Comparison of ENCODE assay signal across 27 cellular contexts in the genomic region with DNA sequence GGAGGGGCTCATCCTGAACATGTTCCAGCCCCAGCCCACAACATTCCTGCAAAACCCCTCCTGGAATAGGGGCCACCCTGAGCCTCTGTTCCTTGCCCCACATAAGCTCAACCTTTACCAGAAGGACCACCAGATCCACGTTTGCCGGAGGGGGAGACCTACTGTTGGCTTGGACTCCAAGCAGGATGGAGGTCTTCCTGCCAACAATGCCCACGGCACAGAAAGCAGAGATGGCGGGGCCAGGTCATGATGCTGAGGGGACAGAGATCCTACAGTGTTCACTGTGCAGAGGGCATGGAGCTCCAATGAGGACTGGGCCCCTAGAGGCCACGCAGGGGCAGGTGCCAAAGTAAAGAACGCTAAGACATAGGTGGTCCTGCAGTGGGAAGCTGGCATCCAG.
"Had no signal": no experiment of that assay in that cellular context is flagged by ENCODE, and none has a peak within 500 bp of the region (broad histone marks: within the 10 kb centered on the region; RNA-seq: fewer than 3 reads in every experiment).

No MANE protein-coding gene starts in this region.

- H3K4me1 ChIP-seq: SJCRH30 had no signal

- H3K27ac Mint-ChIP-seq: activated CD4-positive, alpha-beta T cell treated with anti-CD3 and anti-CD28 coated beads, Interleukin-2, amount 10 ng/mL, durations not matched to agents 7 days and 5 days; activated CD8-positive, alpha-beta T cell treated with anti-CD3 and anti-CD28 coated beads, Interleukin-2, amount 10 ng/mL, durations not matched to agents 7 days and 5 days; activated naive CD4-positive, alpha-beta T cell treated with anti-CD3 and anti-CD28 coated beads, Interleukin-2, amount 10 ng/mL, durations not matched to agents 7 days and 5 days; activated naive CD8-positive, alpha-beta T cell; activated naive CD8-positive, alpha-beta T cell treated with anti-CD3 and anti-CD28 coated beads, Interleukin-2, amount 50 U/mL, for 24 hours; brain had no signal

- H3K4me3 ChIP-seq: K562, SJCRH30, SK-N-MC had no signal

- DNase-seq: activated CD4-positive, alpha-beta T cell treated with anti-CD3 and anti-CD28 coated beads, Interleukin-2, amount 10 ng/mL, durations not matched to agents 7 days and 5 days; activated CD4-positive, alpha-beta T cell treated with anti-CD3 and anti-CD28 coated beads, Interleukin-2, amount 50 U/mL, for 48 hours; activated CD4-positive, CD25-positive, alpha-beta regulatory T cell; activated CD8-positive, alpha-beta memory T cell treated with anti-CD3 and anti-CD28 coated beads, Interleukin-2, amount 50 U/mL, for 48 hours; activated CD8-positive, alpha-beta T cell treated with anti-CD3 and anti-CD28 coated beads, Interleukin-2, amount 10 ng/mL, durations not matched to agents 7 days and 5 days; activated effector memory CD4-positive, alpha-beta T cell treated with Interleukin-2 at 50 U/mL for 16 hours; activated naive CD4-positive, alpha-beta T cell treated with anti-CD3 and anti-CD28 coated beads, Interleukin-2, amount 10 ng/mL, durations not matched to agents 7 days and 5 days; activated naive CD8-positive, alpha-beta T cell treated with anti-CD3 and anti-CD28 coated beads, Interleukin-2, amount 50 U/mL, for 24 hours; activated T-cell treated with anti-CD3 and anti-CD28 coated beads, Interleukin-2, amount 50 U/mL, for 48 hours; anterior cingulate cortex; NCI-H1105; NCI-H1417 treated with DMSO at 0.1 percent for 48 hours; NCI-H1930; NCI-H2081 treated with DMSO at 0.1 percent for 48 hours; NCI-H226; NCI-H446 treated with DMSO at 0.1 percent for 48 hours; NCI-H524; NCI-H69; SHP77; SJCRH30; T1000; WERI-Rb-1 had no signal

- H3K36me3 ChIP-seq: SJCRH30, WERI-Rb-1 had no signal

- H3K36me3 Mint-ChIP-seq: activated naive CD4-positive, alpha-beta T cell treated with anti-CD3 and anti-CD28 coated beads, Interleukin-2, amount 10 ng/mL, durations not matched to agents 7 days and 5 days; activated naive CD8-positive, alpha-beta T cell; brain had no signal

- H3K27ac ChIP-seq: SJCRH30, SK-N-MC, WERI-Rb-1 had no signal

- H3K9me3 Mint-ChIP-seq: activated CD4-positive, alpha-beta T cell treated with anti-CD3 and anti-CD28 coated beads, Interleukin-2, amount 10 ng/mL, durations not matched to agents 7 days and 5 days; activated naive CD4-positive, alpha-beta T cell treated with anti-CD3 and anti-CD28 coated beads, Interleukin-2, amount 10 ng/mL, durations not matched to agents 7 days and 5 days; brain had no signal

- H3K9me3 ChIP-seq: SJCRH30 had no signal

- ATAC-seq: activated CD8-positive, alpha-beta T cell treated with anti-CD3 and anti-CD28 coated beads, Interleukin-2, amount 10 ng/mL, durations not matched to agents 7 days and 5 days; activated naive CD8-positive, alpha-beta T cell treated with anti-CD3 and anti-CD28 coated beads, Interleukin-2, amount 50 U/mL, for 24 hours; K562; Panc1 had no signal

- H3K27me3 Mint-ChIP-seq: activated CD4-positive, alpha-beta T cell treated with anti-CD3 and anti-CD28 coated beads, Interleukin-2, amount 10 ng/mL, durations not matched to agents 7 days and 5 days; activated naive CD8-positive, alpha-beta T cell; activated naive CD8-positive, alpha-beta T cell treated with anti-CD3 and anti-CD28 coated beads, Interleukin-2, amount 50 U/mL, for 24 hours had no signal

- H3K27me3 ChIP-seq: SJCRH30 had no signal

- H3K4me3 Mint-ChIP-seq: activated CD4-positive, alpha-beta T cell treated with anti-CD3 and anti-CD28 coated beads, Interleukin-2, amount 10 ng/mL, durations not matched to agents 7 days and 5 days; activated CD8-positive, alpha-beta T cell treated with anti-CD3 and anti-CD28 coated beads, Interleukin-2, amount 10 ng/mL, durations not matched to agents 7 days and 5 days; activated naive CD4-positive, alpha-beta T cell treated with anti-CD3 and anti-CD28 coated beads, Interleukin-2, amount 10 ng/mL, durations not matched to agents 7 days and 5 days; activated naive CD8-positive, alpha-beta T cell; activated naive CD8-positive, alpha-beta T cell treated with anti-CD3 and anti-CD28 coated beads, Interleukin-2, amount 50 U/mL, for 24 hours had no signal
